In the genomic region with DNA sequence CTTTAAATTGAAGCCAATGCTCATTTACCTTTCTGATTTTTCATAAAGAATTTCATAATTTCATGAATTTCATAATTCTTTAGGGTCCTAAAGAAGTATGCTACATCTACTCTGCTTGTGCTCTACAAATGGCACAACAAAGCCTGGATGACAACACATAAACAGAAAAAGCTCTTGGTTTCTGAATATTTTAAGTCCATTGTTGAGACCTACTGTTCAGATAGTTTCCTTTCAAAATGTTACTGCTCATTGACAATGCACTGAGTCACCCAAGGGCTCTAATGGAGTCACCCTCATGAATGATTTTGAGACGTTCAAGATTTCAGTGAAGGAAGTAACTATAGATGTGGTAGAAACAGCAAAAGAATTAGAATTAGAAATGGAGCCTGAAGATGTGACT, we compare ENCODE assay signal across 22 cellular contexts.
DNase-seq lines count a peak whose midpoint lies in the region; ATAC-seq, FAIRE-seq and TF ChIP-seq lines count a peak whose summit lies in the region.
"Had no signal": no experiment of that assay in that cellular context is flagged by ENCODE, and none has a peak within 500 bp of the region (broad histone marks: within the 10 kb centered on the region; RNA-seq: fewer than 3 reads in every experiment).

No MANE protein-coding gene starts in this region.

- H3K9me3 ChIP-seq in HepG2 (ENCODE audit: low read length) (peaks cover 31% of the 10 kb centered on the region), right lobe of liver (peaks cover 0 to 9% (median 0%) of the 10 kb centered on the region in 4 donors), HEK293 (ENCODE audit: control insufficient read depth, insufficient read depth, low read depth, low read length) (no peaks in the 10 kb centered on the region; the same call in 1 of the 2 replicates), endodermal cell (ENCODE audit: control insufficient read depth, low read length) (peaks cover 15% of the 10 kb centered on the region)
- H3K9me3 ChIP-seq: A549 had no signal

- H2AFZ ChIP-seq in HepG2 (ENCODE audit: low read length), result no peak overlapping the region

- 90% methylated on average over 1 of the region's 1 CpG for WGBS in HepG2 (ENCODE audit: low lambda C conversion rate)
- 93% methylated on average over 1 of the region's 1 CpG for WGBS in right lobe of liver (ENCODE audit: insufficient coverage, low coverage, low lambda C conversion rate, missing lambda C conversion rate)
- 94 to 100% methylated on average over 1 of the region's 1 CpG for WGBS in endodermal cell (ENCODE audit: insufficient coverage in 1 of 2, insufficient read length in 1 of 2), 2 experiments

- peak overlapping the region; percentile 52 for H3K27ac ChIP-seq in HepG2 (ENCODE audit: extremely low read length, insufficient read depth, low read length)
- H3K27ac ChIP-seq in right lobe of liver, result no peak overlapping the region
- H3K27ac ChIP-seq in HEK293 (ENCODE audit: extremely low read depth, low read depth, low read length), result no peak overlapping the region
- no peak overlapping the region for H3K27ac ChIP-seq in endodermal cell (ENCODE audit: low read depth, low read length)
- H3K27ac ChIP-seq: A549; BLaER1 treated with 17β-estradiol and CSF1 and Interleukin-3, amounts not matched to agents 10 nM and 100 nM; C4-2B had no signal

- H3K9ac ChIP-seq in HepG2 (ENCODE audit: insufficient read depth, low read depth, low read length), result no peak overlapping the region
- no peak overlapping the region for H3K9ac ChIP-seq in endodermal cell (ENCODE audit: extremely low read depth, low read length, poor library complexity, severe bottlenecking)
- H3K9ac ChIP-seq: BLaER1 treated with 17β-estradiol and CSF1 and Interleukin-3, amounts not matched to agents 10 nM and 100 nM had no signal

- no peak for ATAC-seq in HepG2
- no peak for ATAC-seq in right lobe of liver
- no peak for ATAC-seq in GM18867 (IDR thresholded peaks at IDR 0.05; ENCODE audit: unreplicated experiment)
- no peak for ATAC-seq in GM18498 (IDR thresholded peaks at IDR 0.05; ENCODE audit: unreplicated experiment)
- ATAC-seq: A549; CD8-positive, alpha-beta T cell; GM12878 had no signal

- peaks cover 1% of the 10 kb centered on the region for H3K4me1 Mint-ChIP-seq in endodermal cell
- H3K4me1 Mint-ChIP-seq: B cell had no signal

- DNase-seq in HepG2 (ENCODE audit: low spot score) (no peak), right lobe of liver (no peak), endodermal cell (no peak), GM03348 (ENCODE audit: low spot score) (no peak)
- DNase-seq: AML-193; Caco-2; Calu3; CD4-positive, alpha-beta T cell; CD8-positive, alpha-beta T cell; DMS79 treated with DMSO at 0.1 percent for 48 hours; GF-D8 had no signal

- H3K4me3 ChIP-seq in HepG2 (replicated peaks in 1 of 3; ENCODE audit: insufficient read depth in 1 of 3, low read depth in 2 of 3, low read length in 3 of 3) (no peak overlapping the region), right lobe of liver (no peak overlapping the region), HEK293 (ENCODE audit: low read depth, low read length) (no peak overlapping the region), endodermal cell (ENCODE audit: low read length) (peak overlapping the region; percentile 43)
- H3K4me3 ChIP-seq: A549; BLaER1 treated with 17β-estradiol and CSF1 and Interleukin-3, amounts not matched to agents 10 nM and 100 nM; GM12878 had no signal

- TF ChIP-seq CTCF in HepG2 (CRISPR knock-in tag; IDR thresholded peaks at IDR 0.05), result no peak
- no peak for TF ChIP-seq CTCF in right lobe of liver (IDR thresholded peaks at IDR 0.05)
- no peak for TF ChIP-seq CTCF in HEK293 (tag by site-specific recombination; IDR thresholded peaks at IDR 0.05)
- TF ChIP-seq CTCF in endodermal cell (conservative IDR thresholded peaks at IDR 0.05), result no peak

- no TSS peak for BruUV-seq in HepG2 (replicated peaks; lab: Mats Ljungman, UMichigan)

- CTCF ChIA-PET in HepG2 (lab: Yijun Ruan, JAX; ENCODE audit: low intra/inter-chr PET ratio, low total read pairs) (no interaction called here), HEK293 (lab: Yijun Ruan, JAX) (no interaction called here)

- TF ChIP-seq POLR2A in HepG2 (IDR thresholded peaks at IDR 0.05; ENCODE audit: insufficient read depth in 1 of 2, low read depth in 2 of 2, low read length in 2 of 2) (no peak), right lobe of liver (IDR thresholded peaks at IDR 0.05) (no peak)

- no peaks in the 10 kb centered on the region for H3K79me2 ChIP-seq in HepG2 (ENCODE audit: insufficient read depth, low read length)

- H3K4me1 ChIP-seq in HepG2 (ENCODE audit: insufficient read depth, low read length) (peaks cover 49% of the 10 kb centered on the region), right lobe of liver (peaks cover 0 to 15% (median 0%) of the 10 kb centered on the region in 4 donors), HEK293 (ENCODE audit: control insufficient read depth, insufficient read depth, low read length) (peaks cover 6% of the 10 kb centered on the region; the same call in 1 of the 2 replicates), endodermal cell (ENCODE audit: control insufficient read depth, insufficient read depth, low read length) (no peaks in the 10 kb centered on the region)
- H3K4me1 ChIP-seq: A549; BLaER1 treated with 17β-estradiol and CSF1 and Interleukin-3, amounts not matched to agents 10 nM and 100 nM had no signal

- H3K9me3 Mint-ChIP-seq in endodermal cell, result peaks cover 23% of the 10 kb centered on the region
- H3K9me3 Mint-ChIP-seq: CD4-positive, alpha-beta T cell; CD8-positive, alpha-beta T cell had no signal

- H3K4me2 ChIP-seq in HepG2 (ENCODE audit: low read depth, low read length), result no peak overlapping the region
- H3K4me2 ChIP-seq: A549; BLaER1 treated with 17β-estradiol and CSF1 and Interleukin-3, amounts not matched to agents 10 nM and 100 nM had no signal

- FAIRE-seq in HepG2 (lab: Jason Lieb, UNC), result no peak
- FAIRE-seq: A549, D721Med, G401.6, GM12878, GM12892 had no signal

- H3K36me3 Mint-ChIP-seq in endodermal cell (ENCODE audit: low read depth), result peaks cover 2% of the 10 kb centered on the region
- H3K36me3 Mint-ChIP-seq: CD8-positive, alpha-beta T cell had no signal

- no peaks in the 10 kb centered on the region for H3K36me3 ChIP-seq in HepG2 (replicated peaks in 1 of 2; ENCODE audit: control insufficient read depth in 1 of 2, insufficient read depth in 2 of 2, low read length in 2 of 2)
- H3K36me3 ChIP-seq in right lobe of liver, result no peaks in the 10 kb centered on the region
- no peaks in the 10 kb centered on the region for H3K36me3 ChIP-seq in HEK293 (ENCODE audit: control insufficient read depth in 2 of 2, insufficient read depth in 1 of 2, low read length in 2 of 2)
- H3K36me3 ChIP-seq in endodermal cell (ENCODE audit: control insufficient read depth, insufficient read depth, low read length), result no peaks in the 10 kb centered on the region
- H3K36me3 ChIP-seq: BLaER1 treated with 17β-estradiol and CSF1 and Interleukin-3, amounts not matched to agents 10 nM and 100 nM had no signal

- TF ChIP-seq RAD21 in HepG2 (CRISPR knock-in tag; IDR thresholded peaks at IDR 0.05), result no peak

- POLR2A ChIA-PET in HepG2 (lab: Yijun Ruan, JAX), result no interaction called here
- POLR2A ChIA-PET in HEK293 (lab: Yijun Ruan, JAX), result no interaction called here

- H3K27me3 ChIP-seq in HepG2 (ENCODE audit: control insufficient read depth in 1 of 2, insufficient read depth in 2 of 2, low read length in 2 of 2) (no peaks in the 10 kb centered on the region), right lobe of liver (no peaks in the 10 kb centered on the region), endodermal cell (ENCODE audit: control insufficient read depth, insufficient read depth, low read length, poor library complexity, severe bottlenecking) (no peaks in the 10 kb centered on the region)
- H3K27me3 ChIP-seq: BLaER1 treated with 17β-estradiol and CSF1 and Interleukin-3, amounts not matched to agents 10 nM and 100 nM had no signal

- TF ChIP-seq EP300 in HepG2 (IDR thresholded peaks at IDR 0.05; ENCODE audit: low read depth in 2 of 2, low read length in 2 of 2) (no peak), HepG2 (CRISPR knock-in tag; IDR thresholded peaks at IDR 0.05; ENCODE audit: borderline replicate concordance) (no peak)

- in situ Hi-C loops in HepG2 (cut with HindIII; ENCODE audit: extremely low pct_ligation_motif_present, low pct_unique_long_range_greater_than_20kb), result no loop called here

- H3K4me3 Mint-ChIP-seq in endodermal cell, result no peak overlapping the region
- H3K4me3 Mint-ChIP-seq: B cell; CD4-positive, alpha-beta T cell; CD8-positive, alpha-beta T cell had no signal

- no peak overlapping the region for H3K27ac Mint-ChIP-seq in endodermal cell
- H3K27ac Mint-ChIP-seq: B cell; CD4-positive, alpha-beta T cell; CD8-positive, alpha-beta T cell had no signal

- intact Hi-C loops in HepG2 (cut with micrococcal nuclease; ENCODE audit: unreplicated experiment), result loop anchor here (2.0 to 5.0 kb wide), 3 partner anchors 69 to 85 kb away; a partner anchor contains a TSS
- intact Hi-C loops in right lobe of liver (cut with DNase I), result no loop called here

- no peaks in the 10 kb centered on the region for H4K20me1 ChIP-seq in HepG2 (ENCODE audit: insufficient read depth, low read length)
- H4K20me1 ChIP-seq: BLaER1 treated with 17β-estradiol and CSF1 and Interleukin-3, amounts not matched to agents 10 nM and 100 nM had no signal

- H3K27me3 Mint-ChIP-seq in endodermal cell (ENCODE audit: insufficient read depth), result peaks cover 16% of the 10 kb centered on the region

TF ChIP-seq in HepG2, 621 proteins besides CTCF, POLR2A, EP300 and RAD21 (continues in another document):
- no peak for TF ChIP-seq FIP1L1 (IDR thresholded peaks at IDR 0.05; ENCODE audit: borderline replicate concordance, insufficient read depth, low read depth, low read length)

TF ChIP-seq in HEK293, 187 proteins besides CTCF, POLR2A, EP300 and RAD21:
- TF ChIP-seq SETDB1 (IDR thresholded peaks at IDR 0.05; ENCODE audit: insufficient read length, low read length), result peak; percentile 49
- TF ChIP-seq, protein P1, sequence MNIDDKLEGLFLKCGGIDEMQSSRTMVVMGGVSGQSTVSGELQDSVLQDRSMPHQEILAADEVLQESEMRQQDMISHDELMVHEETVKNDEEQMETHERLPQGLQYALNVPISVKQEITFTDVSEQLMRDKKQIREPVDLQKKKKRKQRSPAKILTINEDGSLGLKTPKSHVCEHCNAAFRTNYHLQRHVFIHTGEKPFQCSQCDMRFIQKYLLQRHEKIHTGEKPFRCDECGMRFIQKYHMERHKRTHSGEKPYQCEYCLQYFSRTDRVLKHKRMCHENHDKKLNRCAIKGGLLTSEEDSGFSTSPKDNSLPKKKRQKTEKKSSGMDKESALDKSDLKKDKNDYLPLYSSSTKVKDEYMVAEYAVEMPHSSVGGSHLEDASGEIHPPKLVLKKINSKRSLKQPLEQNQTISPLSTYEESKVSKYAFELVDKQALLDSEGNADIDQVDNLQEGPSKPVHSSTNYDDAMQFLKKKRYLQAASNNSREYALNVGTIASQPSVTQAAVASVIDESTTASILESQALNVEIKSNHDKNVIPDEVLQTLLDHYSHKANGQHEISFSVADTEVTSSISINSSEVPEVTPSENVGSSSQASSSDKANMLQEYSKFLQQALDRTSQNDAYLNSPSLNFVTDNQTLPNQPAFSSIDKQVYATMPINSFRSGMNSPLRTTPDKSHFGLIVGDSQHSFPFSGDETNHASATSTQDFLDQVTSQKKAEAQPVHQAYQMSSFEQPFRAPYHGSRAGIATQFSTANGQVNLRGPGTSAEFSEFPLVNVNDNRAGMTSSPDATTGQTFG (tag by site-specific recombination; IDR thresholded peaks at IDR 0.05; ENCODE audit: borderline replicate concordance), result no peak
